Comparison of ENCODE assay signal across 11 cellular contexts in the genomic region with DNA sequence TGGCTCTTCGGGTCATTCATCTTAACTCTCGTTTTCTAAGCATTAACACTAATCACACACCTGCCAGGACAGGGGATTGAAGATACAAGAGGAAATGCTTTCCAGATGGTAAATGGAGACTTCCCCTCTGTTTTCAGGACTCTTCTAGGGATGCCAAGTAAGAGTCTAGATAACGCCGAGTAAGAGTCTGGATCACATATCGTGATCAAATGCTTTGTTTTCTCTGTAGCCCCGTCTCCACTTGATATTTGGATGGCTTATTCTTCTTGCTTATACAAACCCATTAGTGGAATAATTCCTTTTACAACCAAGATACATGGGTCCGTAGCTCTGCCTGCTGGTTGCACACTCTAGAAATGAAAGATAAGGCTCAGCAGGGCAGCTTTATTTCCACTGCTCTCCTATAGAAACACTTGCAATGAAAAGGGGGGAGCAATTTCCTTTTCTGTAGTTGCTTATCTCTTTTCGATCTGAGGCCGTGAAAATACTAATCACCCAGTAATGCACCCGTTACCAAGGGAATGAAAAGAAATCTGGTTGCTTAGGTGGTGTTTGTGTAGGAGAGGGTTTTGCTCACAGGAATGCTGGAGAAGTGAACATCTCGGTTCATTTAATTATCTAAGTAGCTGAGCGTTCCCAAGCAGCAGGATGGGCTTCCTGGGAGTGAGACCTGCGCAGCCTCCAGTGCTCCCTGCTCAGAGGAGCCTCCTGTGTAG.
DNase-seq lines count a peak whose midpoint lies in the region; ATAC-seq, FAIRE-seq and TF ChIP-seq lines count a peak whose summit lies in the region.
"Had no signal": no experiment of that assay in that cellular context is flagged by ENCODE, and none has a peak within 500 bp of the region (broad histone marks: within the 10 kb centered on the region; RNA-seq: fewer than 3 reads in every experiment).

No MANE protein-coding gene starts in this region.

- no peak for FAIRE-seq in D721Med (lab: Jason Lieb, UNC)
- FAIRE-seq: GM12878 had no signal

- no peak for DNase-seq in heart left ventricle
- no peak for DNase-seq in Right ventricle myocardium superior
- DNase-seq in astrocyte of the hippocampus (ENCODE audit: low read depth, low spot score) = peak; percentile 73
- DNase-seq in left lobe of liver (ENCODE audit: low spot score) = no peak
- DNase-seq in activated T-cell treated with anti-CD3 and anti-CD28 coated beads, Interleukin-2, amount 50 U/mL, for 48 hours = no peak
- no peak for DNase-seq in D721Med (ENCODE audit: insufficient read length, low spot score)

- no peak for TF ChIP-seq CTCF in heart left ventricle (IDR thresholded peaks at IDR 0.05)
- no peak for TF ChIP-seq CTCF in D721Med (IDR thresholded peaks at IDR 0.05; ENCODE audit: insufficient read depth, missing control alignments)

- H3K4me1 ChIP-seq in heart left ventricle = peaks cover 0 to 12% (median 4%) of the 10 kb centered on the region in 12 donors

- peaks cover 0 to 4% (median 0%) of the 10 kb centered on the region in 9 donors for H3K27me3 ChIP-seq in heart left ventricle

- ATAC-seq in heart left ventricle (no peak), Right ventricle myocardium superior (ENCODE audit: poor library complexity) (no peak), left lobe of liver (peak; percentile 10), GM19035 (IDR thresholded peaks at IDR 0.05; ENCODE audit: unreplicated experiment) (no peak), GM21825 (IDR thresholded peaks at IDR 0.05; ENCODE audit: unreplicated experiment) (no peak)
- ATAC-seq: GM12878 had no signal

- H3K9me3 ChIP-seq in heart left ventricle = no peaks in the 10 kb centered on the region

- peak overlapping the region in 7 of 12 donors; percentile 4 to 37 (median 24) for H3K4me3 ChIP-seq in heart left ventricle
- H3K4me3 ChIP-seq: GM12878, lung had no signal

- no peak for TF ChIP-seq POLR2A in heart left ventricle (IDR thresholded peaks at IDR 0.05)

- no peaks in the 10 kb centered on the region for H3K36me3 ChIP-seq in heart left ventricle

- intact Hi-C loops in heart left ventricle (cut with DNase I) = loop anchor here in 1 of 10 donors (10.0 kb wide), 1 partner anchor 113 kb away; no protein-coding TSS in a partner anchor
- intact Hi-C loops in Right ventricle myocardium superior (cut with DNase I) = no loop called here

- WGBS in heart left ventricle, 4 donors = 28 to 32% (median 30%) methylated on average over 13 of the region's 13 CpGs

- H3K27ac ChIP-seq in heart left ventricle = no peak overlapping the region
- H3K27ac ChIP-seq: HL-60 had no signal
